7 cellular contexts compared by ENCODE assay signal in the genomic region with DNA sequence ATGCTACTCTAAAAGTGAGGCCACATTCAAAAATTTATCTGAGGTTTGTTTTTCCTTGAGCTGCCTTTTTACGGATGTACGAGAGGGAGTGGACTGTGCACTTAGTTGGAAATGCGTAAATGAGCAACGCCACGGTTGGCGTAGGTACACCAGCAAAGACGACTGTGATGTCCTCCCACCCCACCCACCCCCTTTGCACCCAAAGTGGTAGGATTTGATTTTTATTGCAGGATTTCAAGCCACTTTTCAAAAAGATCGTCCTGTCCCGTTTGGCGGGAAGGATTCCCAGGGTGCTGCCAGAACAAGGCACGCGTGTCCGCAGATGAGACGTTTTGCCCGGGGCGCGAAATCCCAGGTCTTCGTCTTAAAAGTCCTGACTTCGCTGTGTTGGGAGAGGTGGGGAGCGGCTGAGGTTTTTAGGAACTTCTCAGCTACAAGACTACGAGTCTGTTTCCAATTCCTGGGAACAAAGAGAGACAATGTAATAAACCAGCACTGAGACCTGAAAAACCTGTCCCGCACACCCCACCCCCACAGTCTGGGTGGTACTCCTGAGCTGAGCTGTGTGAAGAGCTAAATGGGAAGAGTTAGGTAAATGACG. TPM values are rescaled to one million over a fixed set of nuclear protein-coding genes. Genes with fewer than 3 reads are reported as not detected.
DNase-seq lines count a peak whose midpoint lies in the region; ATAC-seq and TF ChIP-seq lines count a peak whose summit lies in the region.

No MANE protein-coding gene starts in this region.

- TF ChIP-seq CTCF in HEK293 (tag by site-specific recombination; IDR thresholded peaks at IDR 0.05) (no peak), endothelial cell (IDR thresholded peaks at IDR 0.05; ENCODE audit: unreplicated experiment) (no peak)

- H3K27ac Mint-ChIP-seq in endothelial cell (ENCODE audit: unreplicated experiment) = peak overlapping the region; percentile 81
- H3K27ac Mint-ChIP-seq in naive thymus-derived CD8-positive, alpha-beta T cell = peak overlapping the region in 8 of 10 donors; percentile 58 to 98 (median 84)

- no peaks in the 10 kb centered on the region for H3K9me3 Mint-ChIP-seq in endothelial cell (ENCODE audit: unreplicated experiment)
- peaks cover 0 to 2% (median 0%) of the 10 kb centered on the region in 9 donors for H3K9me3 Mint-ChIP-seq in naive thymus-derived CD8-positive, alpha-beta T cell

- H3K9me3 ChIP-seq in HEK293 (ENCODE audit: control insufficient read depth, insufficient read depth, low read depth, low read length) (no peaks in the 10 kb centered on the region), NT2/D1 (ENCODE audit: insufficient read depth, low read length) (no peaks in the 10 kb centered on the region)

- H3K27ac ChIP-seq in HEK293 (ENCODE audit: extremely low read depth, low read depth, low read length) = peak overlapping the region; percentile 93

- DNase-seq in NT2/D1 (ENCODE audit: low read depth, low spot score) (no peak), endothelial cell (ENCODE audit: low spot score) (peak; percentile 17), midbrain (lab: John Stamatoyannopoulos, UW) (no peak), posterior vena cava (ENCODE audit: low spot score) (no peak)
- DNase-seq in naive thymus-derived CD8-positive, alpha-beta T cell = peak in 2 of 10 donors; percentile 14 to 15
- no peak for DNase-seq in stimulated activated CD4-positive, alpha-beta T cell treated with anti-CD3 and anti-CD28 coated beads, Interleukin-1b, Interleukin-23, amount 100 ng/mL, for 48 hours

- peaks cover 9% of the 10 kb centered on the region for H3K27me3 Mint-ChIP-seq in endothelial cell (ENCODE audit: unreplicated experiment)
- peaks cover 2 to 11% (median 9%) of the 10 kb centered on the region in 5 donors for H3K27me3 Mint-ChIP-seq in naive thymus-derived CD8-positive, alpha-beta T cell

- ATAC-seq in naive thymus-derived CD8-positive, alpha-beta T cell = peak in 1 of 2 donors; percentile 15

- intact Hi-C loops in posterior vena cava (cut with DNase I) = no loop called here

- CTCF ChIA-PET in HEK293 (lab: Yijun Ruan, JAX) = interaction anchor here (0.7 kb wide), 1 partner anchor 487 kb away, joined by 3 read pairs; no protein-coding TSS in a partner anchor

- POLR2A ChIA-PET in HEK293 (lab: Yijun Ruan, JAX) = interaction anchor here (0.6 to 2.6 kb wide), 5 partner anchors 34 to 916 kb away, joined by 3 to 13 read pairs (median 4); no protein-coding TSS in a partner anchor
- POLR2A ChIA-PET in naive thymus-derived CD8-positive, alpha-beta T cell (lab: Charles Lee) = no interaction called here

- H3K9ac ChIP-seq in NT2/D1 (ENCODE audit: insufficient read length, low read depth) = peak overlapping the region; percentile 80

- peaks cover 10% of the 10 kb centered on the region for H3K4me1 Mint-ChIP-seq in endothelial cell (ENCODE audit: unreplicated experiment)
- H3K4me1 Mint-ChIP-seq in naive thymus-derived CD8-positive, alpha-beta T cell = peaks cover 11 to 23% (median 15%) of the 10 kb centered on the region in 4 donors

- peaks cover 4% of the 10 kb centered on the region for H3K36me3 Mint-ChIP-seq in endothelial cell (ENCODE audit: low read depth, unreplicated experiment)
- H3K36me3 Mint-ChIP-seq in naive thymus-derived CD8-positive, alpha-beta T cell = no peaks in the 10 kb centered on the region

- H3K36me3 ChIP-seq in HEK293 (ENCODE audit: control insufficient read depth in 2 of 2, insufficient read depth in 1 of 2, low read length in 2 of 2) = peaks cover 0 to 5% of the 10 kb centered on the region in 2 experiments; a peak in 1 of 3 replicates
- H3K36me3 ChIP-seq in NT2/D1 (ENCODE audit: insufficient read depth, insufficient read length, low read length) = peaks cover 13% of the 10 kb centered on the region

- H3K4me1 ChIP-seq in HEK293 (ENCODE audit: control insufficient read depth, insufficient read depth, low read length) (peaks cover 14% of the 10 kb centered on the region), NT2/D1 (ENCODE audit: insufficient read depth, insufficient read length) (peaks cover 3% of the 10 kb centered on the region)

- H3K4me3 Mint-ChIP-seq in endothelial cell (ENCODE audit: unreplicated experiment) = peak overlapping the region; percentile 95
- peak overlapping the region; percentile 86 to 97 (median 94) for H3K4me3 Mint-ChIP-seq in naive thymus-derived CD8-positive, alpha-beta T cell

- H3K4me3 ChIP-seq in HEK293 (ENCODE audit: low read depth, low read length) = peak overlapping the region; percentile 47
- peak overlapping the region; percentile 51 for H3K4me3 ChIP-seq in NT2/D1 (ENCODE audit: insufficient read length, low read depth)

- peaks cover 21% of the 10 kb centered on the region for H3K27me3 ChIP-seq in NT2/D1 (ENCODE audit: insufficient read depth, insufficient read length)

TF ChIP-seq in HEK293, 187 proteins besides CTCF, POLR2A, EP300 and RAD21:
- TF ChIP-seq WT1 (tag by site-specific recombination; IDR thresholded peaks at IDR 0.05) (no peak), FEZF1 (tag by site-specific recombination; IDR thresholded peaks at IDR 0.05) (peak; percentile 98), ZIC2 (tag by site-specific recombination; IDR thresholded peaks at IDR 0.05) (no peak), ZNF391 (tag by site-specific recombination; IDR thresholded peaks at IDR 0.05; ENCODE audit: borderline replicate concordance, low read depth) (no peak), ZSCAN30 (tag by site-specific recombination; IDR thresholded peaks at IDR 0.05) (no peak), MYNN (tag by site-specific recombination; IDR thresholded peaks at IDR 0.05; ENCODE audit: borderline replicate concordance) (peak; percentile 88), SP3 (tag by site-specific recombination; IDR thresholded peaks at IDR 0.05) (no peak), ZNF664 (tag by site-specific recombination; IDR thresholded peaks at IDR 0.05) (peak; percentile 15; the same call in 1 of the 2 replicates), ZNF211 (tag by site-specific recombination; IDR thresholded peaks at IDR 0.05; ENCODE audit: low read depth) (no peak), ZNF335 (tag by site-specific recombination; conservative IDR thresholded peaks at IDR 0.05) (peak; percentile 44; the same call in 1 of the 2 replicates)
- TF ChIP-seq, protein P1, sequence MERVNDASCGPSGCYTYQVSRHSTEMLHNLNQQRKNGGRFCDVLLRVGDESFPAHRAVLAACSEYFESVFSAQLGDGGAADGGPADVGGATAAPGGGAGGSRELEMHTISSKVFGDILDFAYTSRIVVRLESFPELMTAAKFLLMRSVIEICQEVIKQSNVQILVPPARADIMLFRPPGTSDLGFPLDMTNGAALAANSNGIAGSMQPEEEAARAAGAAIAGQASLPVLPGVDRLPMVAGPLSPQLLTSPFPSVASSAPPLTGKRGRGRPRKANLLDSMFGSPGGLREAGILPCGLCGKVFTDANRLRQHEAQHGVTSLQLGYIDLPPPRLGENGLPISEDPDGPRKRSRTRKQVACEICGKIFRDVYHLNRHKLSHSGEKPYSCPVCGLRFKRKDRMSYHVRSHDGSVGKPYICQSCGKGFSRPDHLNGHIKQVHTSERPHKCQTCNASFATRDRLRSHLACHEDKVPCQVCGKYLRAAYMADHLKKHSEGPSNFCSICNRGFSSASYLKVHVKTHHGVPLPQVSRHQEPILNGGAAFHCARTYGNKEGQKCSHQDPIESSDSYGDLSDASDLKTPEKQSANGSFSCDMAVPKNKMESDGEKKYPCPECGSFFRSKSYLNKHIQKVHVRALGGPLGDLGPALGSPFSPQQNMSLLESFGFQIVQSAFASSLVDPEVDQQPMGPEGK (tag by site-specific recombination; IDR thresholded peaks at IDR 0.05) = peak; percentile 27

RNA-seq across cellular contexts. Expression of a gene that starts 1.0 kb away (rescaled TPM):
- 79.4 TPM for total RNA-seq in endothelial cell (ENCODE audit: unreplicated experiment)
- 1 to 10 TPM; 1.6 to 1.8 TPM for total RNA-seq in naive thymus-derived CD8-positive, alpha-beta T cell
- polyA plus RNA-seq in naive thymus-derived CD8-positive, alpha-beta T cell = 1 to 10 TPM in 2 of 3 donors, under 1 TPM in 1; 0.25 to 5.0 (median 2.8) TPM
- 10 to 100 TPM; 21.8 to 30.9 TPM for total RNA-seq in posterior vena cava

Comparison
In these comparisons a context has a peak if more than half of its experiments do, and no peak if none do; other contexts are left out.
1. RNA of a gene that starts 1.0 kb away (total RNA-seq): 79.4 TPM in endothelial cell (single experiment) and 21.8 to 30.9 TPM in posterior vena cava; 1.6 to 1.8 TPM in naive thymus-derived CD8-positive, alpha-beta T cell; every median in the first group is over 4 times any median in the second.